ENCODE assay signal across 21 cellular contexts in the genomic region with DNA sequence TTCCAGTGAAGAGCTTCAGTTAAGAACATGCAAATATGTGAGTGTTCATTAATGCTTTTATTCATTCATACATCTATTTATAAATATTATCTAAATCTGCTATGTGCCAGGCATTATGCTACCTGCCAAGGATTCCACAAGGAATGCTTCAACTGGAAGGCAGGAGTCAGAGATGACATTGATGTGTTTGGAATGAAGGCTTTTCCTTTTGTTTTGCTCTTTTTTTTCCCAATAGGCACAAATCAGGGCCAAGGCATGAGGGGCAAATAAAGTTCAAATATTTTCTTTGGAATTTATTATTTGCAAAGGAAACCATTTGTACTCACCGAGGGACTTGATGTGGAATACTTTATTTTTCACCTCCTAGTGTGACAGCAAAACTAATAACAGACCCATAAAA.
A peak's percentile ranks its signal among the peaks of the same experiment; 100 is the strongest.
DNase-seq lines count a peak whose midpoint lies in the region; ATAC-seq and TF ChIP-seq lines count a peak whose summit lies in the region.
"Had no signal": no experiment of that assay in that cellular context is flagged by ENCODE, and none has a peak within 500 bp of the region (broad histone marks: within the 10 kb centered on the region; RNA-seq: fewer than 3 reads in every experiment).

No MANE protein-coding gene starts in this region.

- H4K20me1 ChIP-seq in SK-N-SH (ENCODE audit: insufficient read depth): no peaks in the 10 kb centered on the region

- H3K9me3 ChIP-seq in SK-N-SH (no peaks in the 10 kb centered on the region), MG63 (no peaks in the 10 kb centered on the region), esophagus muscularis mucosa (no peaks in the 10 kb centered on the region)

- CTCF ChIA-PET in SK-N-SH (lab: Yijun Ruan, JAX): no interaction called here

- no peaks in the 10 kb centered on the region for H3K36me3 ChIP-seq in SK-N-SH (replicated peaks in 1 of 2; ENCODE audit: control insufficient read depth in 1 of 2, insufficient read depth in 2 of 2, low read length in 1 of 2)
- H3K36me3 ChIP-seq in MG63: no peaks in the 10 kb centered on the region
- no peaks in the 10 kb centered on the region for H3K36me3 ChIP-seq in esophagus muscularis mucosa

- H3K4me1 Mint-ChIP-seq in natural killer cell: no peaks in the 10 kb centered on the region
- H3K4me1 Mint-ChIP-seq: GM23338 had no signal

- H3K4me1 ChIP-seq in SK-N-SH (ENCODE audit: control insufficient read depth in 1 of 2, insufficient read depth in 2 of 2, low read depth in 1 of 2, low read length in 1 of 2): no peaks in the 10 kb centered on the region
- peaks cover 10 to 20% (median 14%) of the 10 kb centered on the region in 4 donors for H3K4me1 ChIP-seq in esophagus muscularis mucosa

- POLR2A ChIA-PET in SK-N-SH (lab: Yijun Ruan, JAX): no interaction called here

- H3K27me3 Mint-ChIP-seq in natural killer cell (ENCODE audit: low read depth in 2 of 2): no peaks in the 10 kb centered on the region

- TF ChIP-seq CTCF in SK-N-SH (IDR thresholded peaks at IDR 0.05) (no peak), esophagus muscularis mucosa (IDR thresholded peaks at IDR 0.05) (no peak), retinal pigment epithelial cell (conservative IDR thresholded peaks at IDR 0.05; ENCODE audit: low read depth, low read length) (no peak), natural killer cell (IDR thresholded peaks at IDR 0.05) (no peak)

- H3F3A ChIP-seq in SK-N-SH (replicated peaks; ENCODE audit: insufficient read depth): no peaks in the 10 kb centered on the region

- H3K27me3 ChIP-seq in SK-N-SH (ENCODE audit: insufficient read depth) (0 out of 2 replicates have a peak, but pooled peaks cover 4% of the 10 kb centered on the region), MG63 (no peaks in the 10 kb centered on the region), esophagus muscularis mucosa (no peaks in the 10 kb centered on the region)

- H3K79me2 ChIP-seq in SK-N-SH (ENCODE audit: insufficient read depth): no peaks in the 10 kb centered on the region

- TF ChIP-seq POLR2A in esophagus muscularis mucosa (IDR thresholded peaks at IDR 0.05; ENCODE audit: low read depth) (no peak), erythroblast (IDR thresholded peaks at IDR 0.05; ENCODE audit: low read length) (no peak)

- no peak for DNase-seq in SK-N-SH
- peak; percentile 50 for DNase-seq in MG63
- DNase-seq in esophagus muscularis mucosa (ENCODE audit: extremely low spot score): no peak
- DNase-seq in retinal pigment epithelial cell (ENCODE audit: low read depth): peak; percentile 58
- DNase-seq in NCI-H2171 (lab: John Stamatoyannopoulos, UW): no peak
- DNase-seq in erythroblast (lab: John Stamatoyannopoulos, UW): no peak
- DNase-seq in natural killer cell: no peak
- DNase-seq: AML-193; C1 segment of cervical spinal cord; CD8-positive, alpha-beta T cell; DND-41; HCEC 1CT; IMR-90; NCI-H1048; NCI-H1436; NCI-H2029 treated with DMSO at 0.1 percent for 48 hours; NCI-H526; SHP77 had no signal

- no peak for TF ChIP-seq EP300 in SK-N-SH (IDR thresholded peaks at IDR 0.05; ENCODE audit: borderline replicate concordance in 1 of 2, low read depth in 1 of 2, low read length in 1 of 2)
- TF ChIP-seq EP300 in esophagus muscularis mucosa (IDR thresholded peaks at IDR 0.05): no peak

- ATAC-seq in SK-N-SH treated with all-trans-retinoic acid at 6 μM for 48 hours (no peak), natural killer cell (no peak)
- ATAC-seq: CD8-positive, alpha-beta T cell; GM23338 had no signal

- no peak overlapping the region for H3K4me3 ChIP-seq in SK-N-SH (ENCODE audit: low read depth in 2 of 2, low read length in 1 of 2)
- no peak overlapping the region for H3K4me3 ChIP-seq in MG63
- no peak overlapping the region for H3K4me3 ChIP-seq in esophagus muscularis mucosa
- H3K4me3 ChIP-seq in retinal pigment epithelial cell (ENCODE audit: low read length): no peak overlapping the region
- H3K4me3 ChIP-seq: GM23338 had no signal

- TF ChIP-seq RAD21 in SK-N-SH (IDR thresholded peaks at IDR 0.05; ENCODE audit: low read length): no peak

- H3K27ac Mint-ChIP-seq in natural killer cell: no peak overlapping the region
- H3K27ac Mint-ChIP-seq: CD8-positive, alpha-beta T cell; GM23338 had no signal

- intact Hi-C loops in esophagus muscularis mucosa (cut with DNase I) (no loop called here), natural killer cell (cut with micrococcal nuclease) (no loop called here)

- no peak overlapping the region for H3K9ac ChIP-seq in SK-N-SH

- H3K36me3 Mint-ChIP-seq in natural killer cell: no peaks in the 10 kb centered on the region
- H3K36me3 Mint-ChIP-seq: CD8-positive, alpha-beta T cell had no signal

- H3K27ac ChIP-seq in SK-N-SH (ENCODE audit: low read depth in 2 of 2, low read length in 1 of 2) (no peak overlapping the region), esophagus muscularis mucosa (replicated peaks in 1 of 4) (peak overlapping the region in 3 of 4 donors; percentile 14 to 34 (median 14))
- H3K27ac ChIP-seq: 22Rv1 had no signal

- no peak overlapping the region for H2AFZ ChIP-seq in SK-N-SH (ENCODE audit: low read depth)
- H2AFZ ChIP-seq: GM23338 had no signal

- WGBS in SK-N-SH (ENCODE audit: low lambda C conversion rate): 2% methylated on average over 1 of the region's 1 CpG
- 19% methylated on average over 1 of the region's 1 CpG for WGBS in esophagus muscularis mucosa

- no peaks in the 10 kb centered on the region for H3K9me2 ChIP-seq in SK-N-SH

- no peak overlapping the region for H3K4me3 Mint-ChIP-seq in natural killer cell
- H3K4me3 Mint-ChIP-seq: CD8-positive, alpha-beta T cell; GM23338 had no signal

- H3K4me2 ChIP-seq in SK-N-SH: no peak overlapping the region
- H3K4me2 ChIP-seq: GM23338 had no signal

- H3K9me3 Mint-ChIP-seq in natural killer cell: peaks cover 0 to 4% of the 10 kb centered on the region in 2 donors
- H3K9me3 Mint-ChIP-seq: CD8-positive, alpha-beta T cell; GM23338 had no signal

TF ChIP-seq in SK-N-SH, 30 proteins besides CTCF, POLR2A, EP300 and RAD21:
- TF ChIP-seq EZH2phosphoT487 (IDR thresholded peaks at IDR 0.05; ENCODE audit: borderline replicate concordance, low read depth) (no peak), TCF12 (IDR thresholded peaks at IDR 0.05) (no peak), RXRA (IDR thresholded peaks at IDR 0.05; ENCODE audit: borderline replicate concordance, low read depth) (0 out of 2 replicates have a peak, but pooled peaks have one; percentile 19)
- TF ChIP-seq, protein P1, sequence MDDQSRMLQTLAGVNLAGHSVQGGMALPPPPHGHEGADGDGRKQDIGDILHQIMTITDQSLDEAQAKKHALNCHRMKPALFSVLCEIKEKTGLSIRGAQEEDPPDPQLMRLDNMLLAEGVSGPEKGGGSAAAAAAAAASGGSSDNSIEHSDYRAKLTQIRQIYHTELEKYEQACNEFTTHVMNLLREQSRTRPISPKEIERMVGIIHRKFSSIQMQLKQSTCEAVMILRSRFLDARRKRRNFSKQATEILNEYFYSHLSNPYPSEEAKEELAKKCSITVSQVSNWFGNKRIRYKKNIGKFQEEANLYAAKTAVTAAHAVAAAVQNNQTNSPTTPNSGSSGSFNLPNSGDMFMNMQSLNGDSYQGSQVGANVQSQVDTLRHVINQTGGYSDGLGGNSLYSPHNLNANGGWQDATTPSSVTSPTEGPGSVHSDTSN (IDR thresholded peaks at IDR 0.05): peak; percentile 15; the same call in 1 of the 2 replicates

TF ChIP-seq in SK-N-SH treated with all-trans-retinoic acid at 6 μM for 48 hours, 23 proteins besides CTCF, POLR2A, EP300 and RAD21 (continues in another document):
- TF ChIP-seq TOX (CRISPR knock-in tag; IDR thresholded peaks at IDR 0.05; ENCODE audit: borderline replicate concordance): no peak
- TF ChIP-seq BACH2 (CRISPR knock-in tag; IDR thresholded peaks at IDR 0.05; ENCODE audit: borderline replicate concordance): no peak
- no peak for TF ChIP-seq ZC3H10 (CRISPR knock-in tag; IDR thresholded peaks at IDR 0.05)
- no peak for TF ChIP-seq ARNTL (CRISPR knock-in tag; IDR thresholded peaks at IDR 0.05; ENCODE audit: borderline replicate concordance, low read depth)
- no peak for TF ChIP-seq SNAI2 (CRISPR knock-in tag; IDR thresholded peaks at IDR 0.05)
- no peak for TF ChIP-seq ZNF70 (CRISPR knock-in tag; IDR thresholded peaks at IDR 0.05)
- no peak for TF ChIP-seq ISL1 (CRISPR knock-in tag; IDR thresholded peaks at IDR 0.05)
- TF ChIP-seq ESRRG (CRISPR knock-in tag; IDR thresholded peaks at IDR 0.05): no peak
- no peak for TF ChIP-seq CSDC2 (CRISPR knock-in tag; IDR thresholded peaks at IDR 0.05)
- no peak for TF ChIP-seq OSR1 (CRISPR knock-in tag; IDR thresholded peaks at IDR 0.05)
- TF ChIP-seq, protein P2, sequence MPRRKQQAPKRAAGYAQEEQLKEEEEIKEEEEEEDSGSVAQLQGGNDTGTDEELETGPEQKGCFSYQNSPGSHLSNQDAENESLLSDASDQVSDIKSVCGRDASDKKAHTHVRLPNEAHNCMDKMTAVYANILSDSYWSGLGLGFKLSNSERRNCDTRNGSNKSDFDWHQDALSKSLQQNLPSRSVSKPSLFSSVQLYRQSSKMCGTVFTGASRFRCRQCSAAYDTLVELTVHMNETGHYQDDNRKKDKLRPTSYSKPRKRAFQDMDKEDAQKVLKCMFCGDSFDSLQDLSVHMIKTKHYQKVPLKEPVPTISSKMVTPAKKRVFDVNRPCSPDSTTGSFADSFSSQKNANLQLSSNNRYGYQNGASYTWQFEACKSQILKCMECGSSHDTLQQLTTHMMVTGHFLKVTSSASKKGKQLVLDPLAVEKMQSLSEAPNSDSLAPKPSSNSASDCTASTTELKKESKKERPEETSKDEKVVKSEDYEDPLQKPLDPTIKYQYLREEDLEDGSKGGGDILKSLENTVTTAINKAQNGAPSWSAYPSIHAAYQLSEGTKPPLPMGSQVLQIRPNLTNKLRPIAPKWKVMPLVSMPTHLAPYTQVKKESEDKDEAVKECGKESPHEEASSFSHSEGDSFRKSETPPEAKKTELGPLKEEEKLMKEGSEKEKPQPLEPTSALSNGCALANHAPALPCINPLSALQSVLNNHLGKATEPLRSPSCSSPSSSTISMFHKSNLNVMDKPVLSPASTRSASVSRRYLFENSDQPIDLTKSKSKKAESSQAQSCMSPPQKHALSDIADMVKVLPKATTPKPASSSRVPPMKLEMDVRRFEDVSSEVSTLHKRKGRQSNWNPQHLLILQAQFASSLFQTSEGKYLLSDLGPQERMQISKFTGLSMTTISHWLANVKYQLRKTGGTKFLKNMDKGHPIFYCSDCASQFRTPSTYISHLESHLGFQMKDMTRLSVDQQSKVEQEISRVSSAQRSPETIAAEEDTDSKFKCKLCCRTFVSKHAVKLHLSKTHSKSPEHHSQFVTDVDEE (CRISPR knock-in tag; IDR thresholded peaks at IDR 0.05): no peak

Comparison
In these comparisons a context has a peak if more than half of its experiments do, and no peak if none do; other contexts are left out.
1. DNase-seq: peak in MG63 (single experiment) and retinal pigment epithelial cell (single experiment); none in SK-N-SH (single experiment), esophagus muscularis mucosa (single experiment), NCI-H2171 (single experiment), erythroblast (0 of 2) and natural killer cell (single experiment).
2. H3K27ac ChIP-seq: peak in esophagus muscularis mucosa (3 of 4); none in SK-N-SH (0 of 2).